In genomic region chr17:29346462-29346861, GRCh38 we compare ENCODE assay signal across 1 cellular context.
TF ChIP-seq lines count a peak whose summit lies in the region.

No MANE protein-coding gene starts in this region.

TF ChIP-seq in IMR-90, 13 proteins besides CTCF, POLR2A, EP300 and RAD21 (continued from another document):
- TF ChIP-seq, protein P1, sequence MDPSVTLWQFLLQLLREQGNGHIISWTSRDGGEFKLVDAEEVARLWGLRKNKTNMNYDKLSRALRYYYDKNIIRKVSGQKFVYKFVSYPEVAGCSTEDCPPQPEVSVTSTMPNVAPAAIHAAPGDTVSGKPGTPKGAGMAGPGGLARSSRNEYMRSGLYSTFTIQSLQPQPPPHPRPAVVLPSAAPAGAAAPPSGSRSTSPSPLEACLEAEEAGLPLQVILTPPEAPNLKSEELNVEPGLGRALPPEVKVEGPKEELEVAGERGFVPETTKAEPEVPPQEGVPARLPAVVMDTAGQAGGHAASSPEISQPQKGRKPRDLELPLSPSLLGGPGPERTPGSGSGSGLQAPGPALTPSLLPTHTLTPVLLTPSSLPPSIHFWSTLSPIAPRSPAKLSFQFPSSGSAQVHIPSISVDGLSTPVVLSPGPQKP (IDR thresholded peaks at IDR 0.05; ENCODE audit: borderline replicate concordance, low read depth, low read length), result no peak
- TF ChIP-seq BHLHE40 (IDR thresholded peaks at IDR 0.05; ENCODE audit: low read depth, low read length) (no peak), CEBPB (IDR thresholded peaks at IDR 0.05; ENCODE audit: low read depth, low read length) (no peak), CHD1 (IDR thresholded peaks at IDR 0.05; ENCODE audit: low read depth, low read length) (no peak), FOS (IDR thresholded peaks at IDR 0.05; ENCODE audit: low read depth, low read length) (no peak), NFE2L2 (IDR thresholded peaks at IDR 0.05; ENCODE audit: low read depth, low read length) (no peak), MAZ (IDR thresholded peaks at IDR 0.05; ENCODE audit: borderline replicate concordance, low read depth, low read length) (no peak)
